1 cellular context compared by ENCODE assay signal in the genomic region with DNA sequence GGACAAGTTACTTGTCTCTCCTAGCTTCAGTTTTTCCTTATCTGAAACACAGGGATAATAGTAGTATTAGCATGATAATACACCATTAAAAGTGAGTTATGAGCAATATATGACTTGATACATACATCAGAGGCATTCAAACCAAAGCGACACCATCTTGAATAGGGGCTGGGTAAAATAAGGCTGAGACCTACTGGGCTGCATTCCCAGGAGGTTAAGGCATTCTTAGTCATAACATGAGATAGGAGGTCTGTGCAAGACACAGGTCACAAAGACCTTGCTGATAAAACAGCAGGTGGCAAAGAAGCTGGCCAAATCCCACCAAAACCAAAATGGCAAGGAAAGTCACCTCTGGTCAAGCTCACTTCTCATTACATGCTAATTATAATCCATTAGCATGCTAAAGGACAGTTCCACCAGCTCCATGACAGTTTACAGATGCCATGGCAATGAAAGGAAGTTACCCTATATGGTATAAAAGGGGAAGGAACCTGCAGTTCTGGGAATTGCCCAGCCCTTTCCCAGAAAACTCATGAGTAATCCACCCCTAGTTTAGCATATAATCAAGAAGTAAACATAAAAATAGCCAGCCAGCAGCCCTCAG.
TF ChIP-seq lines count a peak whose summit lies in the region.

No MANE protein-coding gene starts in this region.

TF ChIP-seq in K562, 482 proteins besides CTCF, POLR2A, EP300 and RAD21 (continued from another document and continues in another):
- TF ChIP-seq, protein P1, sequence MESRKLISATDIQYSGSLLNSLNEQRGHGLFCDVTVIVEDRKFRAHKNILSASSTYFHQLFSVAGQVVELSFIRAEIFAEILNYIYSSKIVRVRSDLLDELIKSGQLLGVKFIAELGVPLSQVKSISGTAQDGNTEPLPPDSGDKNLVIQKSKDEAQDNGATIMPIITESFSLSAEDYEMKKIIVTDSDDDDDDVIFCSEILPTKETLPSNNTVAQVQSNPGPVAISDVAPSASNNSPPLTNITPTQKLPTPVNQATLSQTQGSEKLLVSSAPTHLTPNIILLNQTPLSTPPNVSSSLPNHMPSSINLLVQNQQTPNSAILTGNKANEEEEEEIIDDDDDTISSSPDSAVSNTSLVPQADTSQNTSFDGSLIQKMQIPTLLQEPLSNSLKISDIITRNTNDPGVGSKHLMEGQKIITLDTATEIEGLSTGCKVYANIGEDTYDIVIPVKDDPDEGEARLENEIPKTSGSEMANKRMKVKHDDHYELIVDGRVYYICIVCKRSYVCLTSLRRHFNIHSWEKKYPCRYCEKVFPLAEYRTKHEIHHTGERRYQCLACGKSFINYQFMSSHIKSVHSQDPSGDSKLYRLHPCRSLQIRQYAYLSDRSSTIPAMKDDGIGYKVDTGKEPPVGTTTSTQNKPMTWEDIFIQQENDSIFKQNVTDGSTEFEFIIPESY (CRISPR knock-in tag; IDR thresholded peaks at IDR 0.05) = no peak
- TF ChIP-seq CCNT2 (IDR thresholded peaks at IDR 0.05; ENCODE audit: borderline replicate concordance, extremely low read depth, insufficient read length, low read depth, low read length) (no peak), POLR2AphosphoS5 (IDR thresholded peaks at IDR 0.05; ENCODE audit: control insufficient read depth, insufficient read depth, low read depth, low read length) (no peak), CC2D1A (IDR thresholded peaks at IDR 0.05) (no peak), WHSC1 (IDR thresholded peaks at IDR 0.05; ENCODE audit: low read length) (no peak), HOXB6 (CRISPR knock-in tag; IDR thresholded peaks at IDR 0.05; ENCODE audit: borderline replicate concordance) (no peak), SMAD4 (CRISPR knock-in tag; conservative IDR thresholded peaks at IDR 0.05) (peak; percentile 82), HDAC1 (IDR thresholded peaks at IDR 0.05) (no peak), MTF1 (CRISPR knock-in tag; IDR thresholded peaks at IDR 0.05; ENCODE audit: borderline replicate concordance) (no peak), ZNF384 (IDR thresholded peaks at IDR 0.05; ENCODE audit: low read depth, low read length) (no peak), ZFPM2 (CRISPR knock-in tag; IDR thresholded peaks at IDR 0.05) (no peak), ZNF695 (CRISPR knock-in tag; IDR thresholded peaks at IDR 0.05) (0 out of 2 replicates have a peak, but pooled peaks have one; percentile 59), TAL1 (IDR thresholded peaks at IDR 0.05) (no peak), PTTG1 (tag; IDR thresholded peaks at IDR 0.05; ENCODE audit: low read depth) (peak; percentile 95), XRCC4 (IDR thresholded peaks at IDR 0.05; ENCODE audit: extremely low read depth, insufficient read depth, insufficient read length) (no peak), ZNF696 (CRISPR knock-in tag; conservative IDR thresholded peaks at IDR 0.05) (no peak), PCBP1 (IDR thresholded peaks at IDR 0.05; ENCODE audit: low read depth, low read length, poor library complexity, severe bottlenecking) (no peak), SAFB (IDR thresholded peaks at IDR 0.05; ENCODE audit: borderline replicate concordance, low read depth, low read length) (no peak), RBFOX2 (IDR thresholded peaks at IDR 0.05; ENCODE audit: low read depth, low read length) (no peak), POLR3A (IDR thresholded peaks at IDR 0.05; ENCODE audit: borderline replicate concordance, extremely low read depth, insufficient read depth, insufficient read length) (no peak), SNRNP70 (optimal IDR thresholded peaks at IDR 0.05; ENCODE audit: low read depth, low read length) (no peak), THRAP3 (IDR thresholded peaks at IDR 0.05; ENCODE audit: borderline replicate concordance) (no peak), NFIC (IDR thresholded peaks at IDR 0.05) (no peak), NR2F6 (CRISPR knock-in tag; IDR thresholded peaks at IDR 0.05) (no peak), MAFF (IDR thresholded peaks at IDR 0.05; ENCODE audit: low read length) (no peak), KLF16 (IDR thresholded peaks at IDR 0.05) (no peak), PHF8 (IDR thresholded peaks at IDR 0.05; ENCODE audit: borderline replicate concordance, low read length) (no peak), CREM (IDR thresholded peaks at IDR 0.05; ENCODE audit: low read depth) (no peak), BACH1 (tag; IDR thresholded peaks at IDR 0.05) (peak; percentile 96), PURB (CRISPR knock-in tag; IDR thresholded peaks at IDR 0.05; ENCODE audit: low read depth) (no peak), HDGF (IDR thresholded peaks at IDR 0.05) (no peak), POLR3G (IDR thresholded peaks at IDR 0.05; ENCODE audit: extremely low read depth, insufficient read length, insufficient replicate concordance) (no peak), SP1 (CRISPR knock-in tag; IDR thresholded peaks at IDR 0.05) (no peak), RAD51 (IDR thresholded peaks at IDR 0.05; ENCODE audit: borderline replicate concordance, low read depth) (no peak), CHD2 (IDR thresholded peaks at IDR 0.05; ENCODE audit: low read depth, low read length) (no peak)
- TF ChIP-seq, protein P2, sequence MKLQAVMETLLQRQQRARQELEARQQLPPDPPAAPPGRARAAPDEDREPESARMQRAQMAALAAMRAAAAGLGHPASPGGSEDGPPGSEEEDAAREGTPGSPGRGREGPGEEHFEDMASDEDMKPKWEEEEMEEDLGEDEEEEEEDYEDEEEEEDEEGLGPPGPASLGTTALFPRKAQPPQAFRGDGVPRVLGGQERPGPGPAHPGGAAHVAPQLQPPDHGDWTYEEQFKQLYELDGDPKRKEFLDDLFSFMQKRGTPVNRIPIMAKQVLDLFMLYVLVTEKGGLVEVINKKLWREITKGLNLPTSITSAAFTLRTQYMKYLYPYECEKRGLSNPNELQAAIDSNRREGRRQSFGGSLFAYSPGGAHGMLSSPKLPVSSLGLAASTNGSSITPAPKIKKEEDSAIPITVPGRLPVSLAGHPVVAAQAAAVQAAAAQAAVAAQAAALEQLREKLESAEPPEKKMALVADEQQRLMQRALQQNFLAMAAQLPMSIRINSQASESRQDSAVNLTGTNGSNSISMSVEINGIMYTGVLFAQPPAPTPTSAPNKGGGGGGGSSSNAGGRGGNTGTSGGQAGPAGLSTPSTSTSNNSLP (IDR thresholded peaks at IDR 0.05; ENCODE audit: borderline replicate concordance, low read depth, low read length) = no peak
- TF ChIP-seq, protein P3, sequence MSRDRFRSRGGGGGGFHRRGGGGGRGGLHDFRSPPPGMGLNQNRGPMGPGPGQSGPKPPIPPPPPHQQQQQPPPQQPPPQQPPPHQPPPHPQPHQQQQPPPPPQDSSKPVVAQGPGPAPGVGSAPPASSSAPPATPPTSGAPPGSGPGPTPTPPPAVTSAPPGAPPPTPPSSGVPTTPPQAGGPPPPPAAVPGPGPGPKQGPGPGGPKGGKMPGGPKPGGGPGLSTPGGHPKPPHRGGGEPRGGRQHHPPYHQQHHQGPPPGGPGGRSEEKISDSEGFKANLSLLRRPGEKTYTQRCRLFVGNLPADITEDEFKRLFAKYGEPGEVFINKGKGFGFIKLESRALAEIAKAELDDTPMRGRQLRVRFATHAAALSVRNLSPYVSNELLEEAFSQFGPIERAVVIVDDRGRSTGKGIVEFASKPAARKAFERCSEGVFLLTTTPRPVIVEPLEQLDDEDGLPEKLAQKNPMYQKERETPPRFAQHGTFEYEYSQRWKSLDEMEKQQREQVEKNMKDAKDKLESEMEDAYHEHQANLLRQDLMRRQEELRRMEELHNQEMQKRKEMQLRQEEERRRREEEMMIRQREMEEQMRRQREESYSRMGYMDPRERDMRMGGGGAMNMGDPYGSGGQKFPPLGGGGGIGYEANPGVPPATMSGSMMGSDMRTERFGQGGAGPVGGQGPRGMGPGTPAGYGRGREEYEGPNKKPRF (IDR thresholded peaks at IDR 0.05; ENCODE audit: low read depth, low read length) = no peak
- TF ChIP-seq, protein P4, sequence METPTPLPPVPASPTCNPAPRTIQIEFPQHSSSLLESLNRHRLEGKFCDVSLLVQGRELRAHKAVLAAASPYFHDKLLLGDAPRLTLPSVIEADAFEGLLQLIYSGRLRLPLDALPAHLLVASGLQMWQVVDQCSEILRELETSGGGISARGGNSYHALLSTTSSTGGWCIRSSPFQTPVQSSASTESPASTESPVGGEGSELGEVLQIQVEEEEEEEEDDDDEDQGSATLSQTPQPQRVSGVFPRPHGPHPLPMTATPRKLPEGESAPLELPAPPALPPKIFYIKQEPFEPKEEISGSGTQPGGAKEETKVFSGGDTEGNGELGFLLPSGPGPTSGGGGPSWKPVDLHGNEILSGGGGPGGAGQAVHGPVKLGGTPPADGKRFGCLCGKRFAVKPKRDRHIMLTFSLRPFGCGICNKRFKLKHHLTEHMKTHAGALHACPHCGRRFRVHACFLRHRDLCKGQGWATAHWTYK (CRISPR knock-in tag; IDR thresholded peaks at IDR 0.05) = peak; percentile 96
- TF ChIP-seq, protein P5, sequence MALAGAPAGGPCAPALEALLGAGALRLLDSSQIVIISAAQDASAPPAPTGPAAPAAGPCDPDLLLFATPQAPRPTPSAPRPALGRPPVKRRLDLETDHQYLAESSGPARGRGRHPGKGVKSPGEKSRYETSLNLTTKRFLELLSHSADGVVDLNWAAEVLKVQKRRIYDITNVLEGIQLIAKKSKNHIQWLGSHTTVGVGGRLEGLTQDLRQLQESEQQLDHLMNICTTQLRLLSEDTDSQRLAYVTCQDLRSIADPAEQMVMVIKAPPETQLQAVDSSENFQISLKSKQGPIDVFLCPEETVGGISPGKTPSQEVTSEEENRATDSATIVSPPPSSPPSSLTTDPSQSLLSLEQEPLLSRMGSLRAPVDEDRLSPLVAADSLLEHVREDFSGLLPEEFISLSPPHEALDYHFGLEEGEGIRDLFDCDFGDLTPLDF (CRISPR knock-in tag; IDR thresholded peaks at IDR 0.05) = no peak
- TF ChIP-seq, protein P6, sequence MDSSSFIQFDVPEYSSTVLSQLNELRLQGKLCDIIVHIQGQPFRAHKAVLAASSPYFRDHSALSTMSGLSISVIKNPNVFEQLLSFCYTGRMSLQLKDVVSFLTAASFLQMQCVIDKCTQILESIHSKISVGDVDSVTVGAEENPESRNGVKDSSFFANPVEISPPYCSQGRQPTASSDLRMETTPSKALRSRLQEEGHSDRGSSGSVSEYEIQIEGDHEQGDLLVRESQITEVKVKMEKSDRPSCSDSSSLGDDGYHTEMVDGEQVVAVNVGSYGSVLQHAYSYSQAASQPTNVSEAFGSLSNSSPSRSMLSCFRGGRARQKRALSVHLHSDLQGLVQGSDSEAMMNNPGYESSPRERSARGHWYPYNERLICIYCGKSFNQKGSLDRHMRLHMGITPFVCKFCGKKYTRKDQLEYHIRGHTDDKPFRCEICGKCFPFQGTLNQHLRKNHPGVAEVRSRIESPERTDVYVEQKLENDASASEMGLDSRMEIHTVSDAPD (CRISPR knock-in tag; IDR thresholded peaks at IDR 0.05) = no peak
- TF ChIP-seq, protein P7, sequence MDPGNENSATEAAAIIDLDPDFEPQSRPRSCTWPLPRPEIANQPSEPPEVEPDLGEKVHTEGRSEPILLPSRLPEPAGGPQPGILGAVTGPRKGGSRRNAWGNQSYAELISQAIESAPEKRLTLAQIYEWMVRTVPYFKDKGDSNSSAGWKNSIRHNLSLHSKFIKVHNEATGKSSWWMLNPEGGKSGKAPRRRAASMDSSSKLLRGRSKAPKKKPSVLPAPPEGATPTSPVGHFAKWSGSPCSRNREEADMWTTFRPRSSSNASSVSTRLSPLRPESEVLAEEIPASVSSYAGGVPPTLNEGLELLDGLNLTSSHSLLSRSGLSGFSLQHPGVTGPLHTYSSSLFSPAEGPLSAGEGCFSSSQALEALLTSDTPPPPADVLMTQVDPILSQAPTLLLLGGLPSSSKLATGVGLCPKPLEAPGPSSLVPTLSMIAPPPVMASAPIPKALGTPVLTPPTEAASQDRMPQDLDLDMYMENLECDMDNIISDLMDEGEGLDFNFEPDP (CRISPR knock-in tag; IDR thresholded peaks at IDR 0.05) = peak; percentile 95
- TF ChIP-seq, protein P8, sequence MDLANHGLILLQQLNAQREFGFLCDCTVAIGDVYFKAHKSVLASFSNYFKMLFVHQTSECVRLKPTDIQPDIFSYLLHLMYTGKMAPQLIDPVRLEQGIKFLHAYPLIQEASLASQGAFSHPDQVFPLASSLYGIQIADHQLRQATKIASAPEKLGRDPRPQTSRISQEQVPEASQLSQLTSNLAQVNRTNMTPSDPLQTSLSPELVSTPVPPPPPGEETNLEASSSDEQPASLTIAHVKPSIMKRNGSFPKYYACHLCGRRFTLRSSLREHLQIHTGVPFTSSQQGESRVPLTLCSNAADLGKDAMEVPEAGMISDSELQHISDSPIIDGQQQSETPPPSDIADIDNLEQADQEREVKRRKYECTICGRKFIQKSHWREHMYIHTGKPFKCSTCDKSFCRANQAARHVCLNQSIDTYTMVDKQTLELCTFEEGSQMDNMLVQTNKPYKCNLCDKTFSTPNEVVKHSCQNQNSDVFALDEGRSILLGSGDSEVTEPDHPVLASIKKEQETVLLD (IDR thresholded peaks at IDR 0.05) = no peak
- TF ChIP-seq, protein P9, sequence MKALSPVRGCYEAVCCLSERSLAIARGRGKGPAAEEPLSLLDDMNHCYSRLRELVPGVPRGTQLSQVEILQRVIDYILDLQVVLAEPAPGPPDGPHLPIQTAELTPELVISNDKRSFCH (CRISPR knock-in tag; IDR thresholded peaks at IDR 0.05) = no peak
- TF ChIP-seq, protein P9 (tag; IDR thresholded peaks at IDR 0.05) = peak; percentile 99
- TF ChIP-seq, protein P10, sequence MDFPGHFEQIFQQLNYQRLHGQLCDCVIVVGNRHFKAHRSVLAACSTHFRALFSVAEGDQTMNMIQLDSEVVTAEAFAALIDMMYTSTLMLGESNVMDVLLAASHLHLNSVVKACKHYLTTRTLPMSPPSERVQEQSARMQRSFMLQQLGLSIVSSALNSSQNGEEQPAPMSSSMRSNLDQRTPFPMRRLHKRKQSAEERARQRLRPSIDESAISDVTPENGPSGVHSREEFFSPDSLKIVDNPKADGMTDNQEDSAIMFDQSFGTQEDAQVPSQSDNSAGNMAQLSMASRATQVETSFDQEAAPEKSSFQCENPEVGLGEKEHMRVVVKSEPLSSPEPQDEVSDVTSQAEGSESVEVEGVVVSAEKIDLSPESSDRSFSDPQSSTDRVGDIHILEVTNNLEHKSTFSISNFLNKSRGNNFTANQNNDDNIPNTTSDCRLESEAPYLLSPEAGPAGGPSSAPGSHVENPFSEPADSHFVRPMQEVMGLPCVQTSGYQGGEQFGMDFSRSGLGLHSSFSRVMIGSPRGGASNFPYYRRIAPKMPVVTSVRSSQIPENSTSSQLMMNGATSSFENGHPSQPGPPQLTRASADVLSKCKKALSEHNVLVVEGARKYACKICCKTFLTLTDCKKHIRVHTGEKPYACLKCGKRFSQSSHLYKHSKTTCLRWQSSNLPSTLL (IDR thresholded peaks at IDR 0.05) = no peak
- TF ChIP-seq, protein P11, sequence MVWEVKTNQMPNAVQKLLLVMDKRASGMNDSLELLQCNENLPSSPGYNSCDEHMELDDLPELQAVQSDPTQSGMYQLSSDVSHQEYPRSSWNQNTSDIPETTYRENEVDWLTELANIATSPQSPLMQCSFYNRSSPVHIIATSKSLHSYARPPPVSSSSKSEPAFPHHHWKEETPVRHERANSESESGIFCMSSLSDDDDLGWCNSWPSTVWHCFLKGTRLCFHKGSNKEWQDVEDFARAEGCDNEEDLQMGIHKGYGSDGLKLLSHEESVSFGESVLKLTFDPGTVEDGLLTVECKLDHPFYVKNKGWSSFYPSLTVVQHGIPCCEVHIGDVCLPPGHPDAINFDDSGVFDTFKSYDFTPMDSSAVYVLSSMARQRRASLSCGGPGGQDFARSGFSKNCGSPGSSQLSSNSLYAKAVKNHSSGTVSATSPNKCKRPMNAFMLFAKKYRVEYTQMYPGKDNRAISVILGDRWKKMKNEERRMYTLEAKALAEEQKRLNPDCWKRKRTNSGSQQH (CRISPR knock-in tag; IDR thresholded peaks at IDR 0.05) = peak; percentile 59; the same call in 1 of the 2 replicates
